Comparison of ENCODE assay signal across 1 cellular context in the genomic region with DNA sequence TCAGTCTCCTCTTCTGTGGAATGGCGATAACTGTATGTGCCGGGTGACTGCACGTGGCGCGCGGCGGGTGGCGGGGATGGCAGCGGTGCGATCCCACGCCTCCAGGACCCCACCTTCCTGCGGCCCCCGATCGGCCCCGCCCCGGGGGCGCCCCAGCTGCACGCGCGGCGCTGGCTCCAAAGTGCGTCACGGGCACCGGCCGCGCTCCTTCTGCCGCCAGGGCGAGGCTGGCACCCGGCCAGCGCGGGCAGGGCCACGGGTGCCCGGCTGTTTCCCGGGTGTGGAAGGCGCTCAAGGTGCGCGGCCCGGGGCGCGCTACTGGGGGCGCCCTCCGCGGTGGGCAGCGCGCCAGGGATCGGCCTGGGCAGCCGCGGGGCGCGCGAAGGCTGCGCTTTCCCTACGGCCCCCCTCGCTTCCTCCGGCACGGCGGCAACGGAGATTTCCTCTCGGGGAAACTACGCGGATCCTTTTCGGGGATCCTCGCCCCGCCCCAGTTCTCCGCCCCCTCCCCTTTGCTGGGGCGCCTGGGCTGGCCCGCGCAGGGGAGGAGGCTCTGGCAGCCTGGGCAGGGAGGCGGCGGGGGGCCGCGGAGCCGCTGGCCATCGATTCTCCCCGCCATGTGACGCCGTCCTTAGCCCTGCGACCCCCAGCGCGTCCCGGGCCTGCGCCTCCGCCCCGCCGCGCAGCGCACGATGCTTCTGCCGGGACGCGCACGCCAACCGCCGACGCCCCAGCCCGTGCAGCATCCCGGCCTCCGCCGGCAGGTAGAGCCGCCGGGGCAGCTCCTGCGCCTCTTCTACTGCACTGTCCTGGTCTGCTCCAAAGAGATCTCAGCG.
TF ChIP-seq lines count a peak whose summit lies in the region.

A gene with protein sequence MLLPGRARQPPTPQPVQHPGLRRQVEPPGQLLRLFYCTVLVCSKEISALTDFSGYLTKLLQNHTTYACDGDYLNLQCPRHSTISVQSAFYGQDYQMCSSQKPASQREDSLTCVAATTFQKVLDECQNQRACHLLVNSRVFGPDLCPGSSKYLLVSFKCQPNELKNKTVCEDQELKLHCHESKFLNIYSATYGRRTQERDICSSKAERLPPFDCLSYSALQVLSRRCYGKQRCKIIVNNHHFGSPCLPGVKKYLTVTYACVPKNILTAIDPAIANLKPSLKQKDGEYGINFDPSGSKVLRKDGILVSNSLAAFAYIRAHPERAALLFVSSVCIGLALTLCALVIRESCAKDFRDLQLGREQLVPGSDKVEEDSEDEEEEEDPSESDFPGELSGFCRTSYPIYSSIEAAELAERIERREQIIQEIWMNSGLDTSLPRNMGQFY (plus strand): TSS at position 545 of the 836 bp plus-strand sequence. CDS start 148 bp downstream, at position 693.

TF ChIP-seq in K562, 482 proteins besides CTCF, POLR2A, EP300 and RAD21 (continued from another document):
- TF ChIP-seq NR1H2 (CRISPR knock-in tag; IDR thresholded peaks at IDR 0.05) (no peak), RBM25 (IDR thresholded peaks at IDR 0.05; ENCODE audit: low read depth, low read length, severe bottlenecking) (peak; percentile 15), PCBP1 (IDR thresholded peaks at IDR 0.05; ENCODE audit: low read depth, low read length, poor library complexity, severe bottlenecking) (peak; percentile 10), BCL6 (CRISPR knock-in tag; IDR thresholded peaks at IDR 0.05) (no peak), BRCA1 (IDR thresholded peaks at IDR 0.05) (no peak), BRCA1 (CRISPR knock-in tag; IDR thresholded peaks at IDR 0.05) (no peak), ELF1 (tag; IDR thresholded peaks at IDR 0.05) (no peak), GATAD2A (IDR thresholded peaks at IDR 0.05) (no peak)
